Comparison of ENCODE assay signal across 8 cellular contexts in the genomic region with DNA sequence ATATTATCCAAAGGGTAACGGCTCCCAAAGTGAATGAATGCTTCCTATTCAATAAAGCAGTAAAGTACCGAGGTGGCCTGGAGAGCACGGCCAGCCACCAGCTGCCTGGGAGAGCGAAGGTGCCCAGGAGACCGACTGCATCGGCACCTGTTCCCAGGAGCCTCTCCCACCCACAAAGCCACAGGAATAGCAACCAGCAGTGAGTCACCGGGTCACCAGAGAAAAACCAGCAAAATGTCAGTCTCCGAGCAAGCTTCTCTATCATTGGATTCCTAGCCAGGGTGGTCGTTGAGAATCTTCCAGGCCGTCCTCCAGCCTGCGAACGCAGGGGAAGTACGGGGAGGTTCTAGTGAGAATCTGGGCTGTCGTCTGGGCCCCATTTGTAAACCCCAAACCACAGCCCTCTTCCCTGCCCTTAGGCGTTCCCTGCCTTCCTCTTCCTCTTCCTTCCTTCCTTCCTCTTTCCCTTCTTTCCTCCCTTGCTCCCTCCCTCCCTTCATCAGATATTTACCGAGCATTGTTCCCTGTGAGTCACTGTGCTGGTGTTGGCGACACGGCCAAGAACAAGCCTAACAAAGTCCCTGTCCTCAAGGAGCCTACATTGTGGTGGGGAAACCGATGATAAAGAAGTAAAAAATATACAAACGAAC.
A peak's percentile ranks its signal among the peaks of the same experiment; 100 is the strongest.
DNase-seq lines count a peak whose midpoint lies in the region; ATAC-seq and TF ChIP-seq lines count a peak whose summit lies in the region.

No MANE protein-coding gene starts in this region.

- no peaks in the 10 kb centered on the region for H3K79me2 ChIP-seq in smooth muscle cell (ENCODE audit: low read depth)

- DNase-seq in RPMI7951 (ENCODE audit: low read depth) (peak; percentile 56), right atrium auricular region (ENCODE audit: low spot score) (no peak), smooth muscle cell (lab: John Stamatoyannopoulos, UW; ENCODE audit: unreplicated experiment) (no peak), G401 (ENCODE audit: low spot score) (no peak), NCI-H345 (lab: John Stamatoyannopoulos, UW) (no peak), hippocampal formation (lab: John Stamatoyannopoulos, UW) (no peak)

- H3K9me3 ChIP-seq in right atrium auricular region (no peaks in the 10 kb centered on the region), smooth muscle cell (replicated peaks; ENCODE audit: low read depth) (no peaks in the 10 kb centered on the region)

- H4K20me1 ChIP-seq in smooth muscle cell (ENCODE audit: low read depth) = peaks cover 8% of the 10 kb centered on the region

- H3K27ac ChIP-seq in right atrium auricular region = peak overlapping the region; percentile 2 to 60
- H3K27ac ChIP-seq in smooth muscle cell (ENCODE audit: low read depth) = peak overlapping the region; percentile 89

- no peak for TF ChIP-seq CTCF in right atrium auricular region (IDR thresholded peaks at IDR 0.05)
- no peak for TF ChIP-seq CTCF in smooth muscle cell (IDR thresholded peaks at IDR 0.05; ENCODE audit: borderline replicate concordance, insufficient read depth, poor library complexity, severe bottlenecking)

- in situ Hi-C loops in G401 (cut with HindIII; ENCODE audit: low sequenced_read_pairs) = loop anchor here (25.0 kb wide), 1 partner anchor 184 kb away; a partner anchor contains a TSS

- H3K4me3 ChIP-seq in right atrium auricular region = no peak overlapping the region
- no peak overlapping the region for H3K4me3 ChIP-seq in smooth muscle cell

- no peak overlapping the region for H2AFZ ChIP-seq in smooth muscle cell (ENCODE audit: low read depth)

- peaks cover 0 to 22% of the 10 kb centered on the region in 2 donors for H3K4me1 ChIP-seq in right atrium auricular region
- peaks cover 15% of the 10 kb centered on the region for H3K4me1 ChIP-seq in smooth muscle cell (ENCODE audit: low read depth)

- peak overlapping the region; percentile 67 for H3K4me2 ChIP-seq in smooth muscle cell

- H3K9ac ChIP-seq in smooth muscle cell (ENCODE audit: low read depth) = peak overlapping the region; percentile 44

- peak; percentile 27 for ATAC-seq in HG02885 (IDR thresholded peaks at IDR 0.05; ENCODE audit: poor library complexity, unreplicated experiment)
- no peak for ATAC-seq in GM21423 (IDR thresholded peaks at IDR 0.05; ENCODE audit: unreplicated experiment)

- H3K36me3 ChIP-seq in right atrium auricular region (no peaks in the 10 kb centered on the region), smooth muscle cell (ENCODE audit: low read depth) (no peaks in the 10 kb centered on the region)

- H3F3A ChIP-seq in smooth muscle cell (ENCODE audit: low read depth) = peaks cover 10% of the 10 kb centered on the region

- H3K27me3 ChIP-seq in right atrium auricular region = no peaks in the 10 kb centered on the region
- no peaks in the 10 kb centered on the region for H3K27me3 ChIP-seq in smooth muscle cell (ENCODE audit: low read depth)

- 60% methylated on average over 20 of the region's 20 CpGs for WGBS in smooth muscle cell (ENCODE audit: low lambda C conversion rate)
